Comparison of ENCODE assay signal across 32 cellular contexts in the genomic region with DNA sequence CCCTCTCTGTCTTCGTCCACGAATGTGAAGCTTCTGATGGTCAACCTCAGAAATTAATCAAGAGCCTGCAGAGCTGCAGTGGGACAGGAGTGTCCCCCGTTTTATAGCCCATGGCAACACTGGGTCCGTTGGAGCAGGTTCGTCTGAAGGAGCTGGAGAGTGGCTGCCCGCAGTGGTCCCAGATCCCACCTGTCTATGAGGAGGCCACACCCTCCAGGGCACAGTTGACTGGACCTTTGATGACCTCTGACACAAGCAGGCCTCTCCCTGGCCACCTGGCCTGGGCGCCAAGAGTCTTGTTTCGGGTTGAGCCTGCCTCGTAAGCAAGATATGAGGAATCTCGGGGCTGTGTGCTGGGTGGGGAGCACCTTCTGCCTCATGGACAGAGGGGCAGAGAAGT.
"Had no signal": no experiment of that assay in that cellular context is flagged by ENCODE, and none has a peak within 500 bp of the region (broad histone marks: within the 10 kb centered on the region; RNA-seq: fewer than 3 reads in every experiment).

No MANE protein-coding gene starts in this region.

- H3K27ac ChIP-seq: adrenal gland, body of pancreas, brain microvascular endothelial cell, VCaP had no signal

- H3K27me3 ChIP-seq: adrenal gland, body of pancreas had no signal

- ATAC-seq: activated CD8-positive, alpha-beta T cell treated with anti-CD3 and anti-CD28 coated beads for 36 hours; activated naive CD4-positive, alpha-beta T cell treated with anti-CD3 and anti-CD28 coated beads, Interleukin-2, amount 50 U/mL, for 72 hours; activated T-cell treated with anti-CD3 and anti-CD28 coated beads, Interleukin-2, amount 50 U/mL, for 4 hours; activated T-cell treated with anti-CD3 and anti-CD28 coated beads, Interleukin-2, amount 50 U/mL, for 72 hours; activated T-helper 17 cell treated with anti-CD3 and anti-CD28 coated beads, Interleukin-2, amount 50 U/mL, for 72 hours; body of pancreas had no signal

- H3K4me3 ChIP-seq: adrenal gland, body of pancreas had no signal

- H3K36me3 ChIP-seq: adrenal gland, brain microvascular endothelial cell, breast epithelium had no signal

- H3K9me3 ChIP-seq: adrenal gland, body of pancreas, breast epithelium had no signal

- DNase-seq: activated B cell treated with CpG ODN at 0.5 μM for 24 hours; activated CD4-positive, alpha-beta memory T cell treated with anti-CD3 and anti-CD28 coated beads for 36 hours; activated CD4-positive, alpha-beta T cell treated with anti-CD3 and anti-CD28 coated beads for 4 hours; activated CD4-positive, alpha-beta T cell treated with anti-CD3 and anti-CD28 coated beads, Interleukin-2, amount 10 ng/mL, durations not matched to agents 24 days and 14 days; activated CD4-positive, alpha-beta T cell treated with anti-CD3 and anti-CD28 coated beads, Interleukin-2, amount 50 U/mL, for 1 hour; activated CD4-positive, alpha-beta T cell treated with anti-CD3 and anti-CD28 coated beads, Interleukin-2, amount 50 U/mL, for 4 hours; activated CD4-positive, CD25-positive, alpha-beta regulatory T cell treated with anti-CD3 and anti-CD28 coated beads, Interleukin-2, amount 50 U/mL, for 72 hours; activated CD8-positive, alpha-beta memory T cell treated with anti-CD3 and anti-CD28 coated beads, Interleukin-2, amount 50 U/mL, for 4 hours; activated CD8-positive, alpha-beta T cell treated with anti-CD3 and anti-CD28 coated beads for 36 hours; activated effector memory CD4-positive, alpha-beta T cell treated with anti-CD3 and anti-CD28 coated beads, Interleukin-2, amount 50 U/mL, for 16 hours; activated gamma-delta T cell treated with Interleukin-2 at 50 U/mL for 16 hours; activated naive CD4-positive, alpha-beta T cell; activated naive CD4-positive, alpha-beta T cell treated with anti-CD3 and anti-CD28 coated beads for 36 hours; activated naive CD4-positive, alpha-beta T cell treated with anti-CD3 and anti-CD28 coated beads, Interleukin-2, amount 50 U/mL, for 16 hours; activated naive CD8-positive, alpha-beta T cell treated with anti-CD3 and anti-CD28 coated beads for 36 hours; activated T-cell treated with anti-CD3 and anti-CD28 coated beads for 4 hours; activated T-cell treated with anti-CD3 and anti-CD28 coated beads, Interleukin-2, amount 50 U/mL, for 1 hour; activated T-cell treated with anti-CD3 and anti-CD28 coated beads, Interleukin-2, amount 50 U/mL, for 4 hours; activated T-cell treated with anti-CD3 and anti-CD28 coated beads, Interleukin-2, amount 50 U/mL, for 72 hours; adrenal gland; amniotic stem cell; aorta; body of pancreas; brain microvascular endothelial cell; cerebellar nuclear complex; T-helper 1 cell; T-helper 2 cell; T-helper 9 cell had no signal

- H3K4me1 ChIP-seq: adrenal gland, body of pancreas, breast epithelium had no signal
